Comparison of ENCODE assay signal across 26 cellular contexts in the genomic region with DNA sequence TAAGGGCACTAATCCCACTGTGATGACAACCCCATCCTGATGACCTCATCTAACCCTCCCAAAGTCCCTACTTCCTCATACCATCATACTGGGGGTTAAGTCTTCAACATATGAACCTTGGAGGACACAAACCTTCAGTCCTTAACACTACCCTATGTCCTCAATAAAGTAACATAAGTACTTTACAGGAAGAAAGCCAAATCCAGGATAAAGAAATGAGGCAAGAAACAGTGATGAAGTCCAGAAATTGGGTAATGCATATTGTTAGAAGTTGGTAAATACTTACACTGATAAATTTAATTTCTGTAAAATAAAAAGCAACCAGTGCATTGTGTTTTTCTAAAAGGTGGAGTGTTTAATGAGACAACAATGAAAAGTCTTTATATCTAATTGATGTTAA.
"Had no signal": no experiment of that assay in that cellular context is flagged by ENCODE, and none has a peak within 500 bp of the region (broad histone marks: within the 10 kb centered on the region; RNA-seq: fewer than 3 reads in every experiment).

No MANE protein-coding gene starts in this region.

- H3K36me3 ChIP-seq: esophagus squamous epithelium, heart right ventricle, left lung, neutrophil, pancreas, suprapubic skin, transverse colon, upper lobe of right lung, uterus had no signal

- H3K27ac ChIP-seq: esophagus squamous epithelium, heart right ventricle, left lung, neutrophil, pancreas, suprapubic skin, transverse colon, upper lobe of right lung, uterus had no signal

- ATAC-seq: heart right ventricle; left cardiac atrium; left lung; mucosa of descending colon; natural killer cell treated with Interleukin-12 subunit alpha and Interleukin-12 subunit beta and Interleukin-15 and Interleukin-18, amount 100 ng/mL, for 72 hours; pancreas; sciatic nerve; stimulated activated naive CD8-positive, alpha-beta T cell treated with anti-CD3 and anti-CD28 coated beads, Interleukin-15, amount 100 ng/mL, for 72 hours; upper lobe of right lung had no signal

- H3K4me3 ChIP-seq: esophagus squamous epithelium, heart right ventricle, left lung, mucosa of descending colon, pancreas, smooth muscle cell, suprapubic skin, transverse colon, upper lobe of right lung, uterus had no signal

- H3K4me1 ChIP-seq: esophagus squamous epithelium, heart right ventricle, left lung, pancreas, suprapubic skin, transverse colon, upper lobe of right lung, uterus had no signal

- H3K9me3 ChIP-seq: esophagus squamous epithelium, left lung, mucosa of descending colon, neutrophil, pancreas, suprapubic skin, transverse colon, upper lobe of right lung, uterus had no signal

- H3K27me3 ChIP-seq: pancreas, uterus had no signal

- DNase-seq: effector CD8-positive, alpha-beta T cell; esophagus squamous epithelium; foreskin melanocyte; glutamatergic neuron; heart right ventricle; hippocampal formation; left cardiac atrium; left lung; mesenchymal stem cell; mucosa of descending colon; naive B cell; pancreas; stimulated activated CD4-positive, alpha-beta T cell treated with anti-CD3 and anti-CD28 coated beads, Interleukin-12 subunit alpha, Interleukin-12 subunit beta, amount 100 ng/mL, for 4 hours; stimulated activated CD4-positive, alpha-beta T cell treated with anti-CD3 and anti-CD28 coated beads, Interleukin-1b, Interleukin-23, amount 100 ng/mL, for 48 hours; stimulated activated CD4-positive, alpha-beta T cell treated with anti-CD3 and anti-CD28 coated beads, Interleukin-4, amount 100 ng/mL, for 1 hour; stimulated activated CD8-positive, alpha-beta memory T cell treated with anti-CD3 and anti-CD28 coated beads, Interleukin-4, amount 100 ng/mL, for 48 hours; stimulated activated naive CD4-positive, alpha-beta T cell; stimulated activated naive CD8-positive, alpha-beta T cell treated with anti-CD3 and anti-CD28 coated beads, Interleukin-15, amount 100 ng/mL, for 72 hours; transverse colon; upper lobe of right lung; uterus had no signal
